Comparison of ENCODE assay signal across 13 cellular contexts in genomic region chr17:79135628-79136405, GRCh38.
DNase-seq lines count a peak whose midpoint lies in the region; ATAC-seq and TF ChIP-seq lines count a peak whose summit lies in the region.
"Had no signal": no experiment of that assay in that cellular context is flagged by ENCODE, and none has a peak within 500 bp of the region (broad histone marks: within the 10 kb centered on the region; RNA-seq: fewer than 3 reads in every experiment).

No MANE protein-coding gene starts in this region.

- CTCF ChIA-PET in Panc1 (lab: Charles Lee), result interaction anchor here (0.5 kb wide), 1 partner anchor 33 kb away, joined by 3 read pairs; no protein-coding TSS in a partner anchor

- H3K9me3 Mint-ChIP-seq in GM23338, result no peaks in the 10 kb centered on the region; the same call in 1 of the 3 replicates
- H3K9me3 Mint-ChIP-seq: CD8-positive, alpha-beta T cell had no signal

- H2AFZ ChIP-seq in GM23338 (no peak overlapping the region), neuronal stem cell (ENCODE audit: low read length) (no peak overlapping the region)
- H2AFZ ChIP-seq: GM23248 had no signal

- peaks cover 22% of the 10 kb centered on the region for H3K27me3 Mint-ChIP-seq in GM23338 (ENCODE audit: insufficient read depth, low read depth, poor library complexity)

- no peak for ATAC-seq in GM23338
- peak; percentile 35 for ATAC-seq in Panc1
- no peak for ATAC-seq in foreskin keratinocyte
- ATAC-seq: CD8-positive, alpha-beta T cell had no signal

- no peaks in the 10 kb centered on the region for H3K79me2 ChIP-seq in GM23338 (replicated peaks; ENCODE audit: insufficient read depth)

- no peaks in the 10 kb centered on the region for H3K79me1 ChIP-seq in neuronal stem cell (ENCODE audit: low read depth, low read length)

- peak overlapping the region; percentile 79 for H2BK5ac ChIP-seq in neuronal stem cell (ENCODE audit: low read length)

- POLR2A ChIA-PET in Panc1 (lab: Charles Lee), result interaction anchor here (0.5 kb wide), 1 partner anchor 390 kb away, joined by 3 read pairs; no protein-coding TSS in a partner anchor

- peak overlapping the region; percentile 79 for H3K18ac ChIP-seq in neuronal stem cell (ENCODE audit: low read length)

- H3K4me2 ChIP-seq in BLaER1 (peak overlapping the region; percentile 97), GM23338 (no peak overlapping the region), neuronal stem cell (ENCODE audit: insufficient read depth, low read length, poor library complexity, severe bottlenecking) (no peak overlapping the region)

- no peak overlapping the region for H2BK12ac ChIP-seq in neuronal stem cell (ENCODE audit: low read length)

- H4K20me1 ChIP-seq in BLaER1, result peaks cover 6% of the 10 kb centered on the region; the same call in 1 of the 2 replicates
- H4K20me1 ChIP-seq in GM23338 (replicated peaks; ENCODE audit: insufficient read depth), result no peaks in the 10 kb centered on the region

- intact Hi-C loops in Panc1 (cut with micrococcal nuclease; ENCODE audit: unreplicated experiment), result no loop called here

- no peak overlapping the region for H4K8ac ChIP-seq in neuronal stem cell (ENCODE audit: low read depth, low read length)

- H3K4me1 Mint-ChIP-seq in GM23338, result peaks cover 14% of the 10 kb centered on the region
- H3K4me1 Mint-ChIP-seq: B cell, CD14-positive monocyte had no signal

- H3K4me3 ChIP-seq in BLaER1 (no peak overlapping the region), GM23338 (no peak overlapping the region), Panc1 (ENCODE audit: low read depth in 2 of 2, low read length in 2 of 2) (no peak overlapping the region), neuronal stem cell (ENCODE audit: low read length in 2 of 2) (no peak overlapping the region), brain microvascular endothelial cell (ENCODE audit: low read depth, low read length) (no peak overlapping the region)
- H3K4me3 ChIP-seq: GM23248 had no signal

- no peaks in the 10 kb centered on the region for H3K9me2 ChIP-seq in GM23338 (ENCODE audit: insufficient read depth)

- H2AK5ac ChIP-seq in neuronal stem cell (ENCODE audit: low read depth, low read length), result peak overlapping the region; percentile 71

- in situ Hi-C loops in Panc1 (cut with HindIII; ENCODE audit: low pct_unique_long_range_greater_than_20kb, low sequenced_read_pairs), result no loop called here
- in situ Hi-C loops in brain microvascular endothelial cell (cut with HindIII; ENCODE audit: low pct_ligation_motif_present, low sequenced_read_pairs), result no loop called here

- peak overlapping the region; percentile 58; the same call in 1 of the 2 replicates for H3K27ac Mint-ChIP-seq in GM23338
- H3K27ac Mint-ChIP-seq: B cell; CD8-positive, alpha-beta T cell had no signal

- no TSS peak for BruUV-seq in Panc1 (replicated peaks; lab: Mats Ljungman, UMichigan)

- H3K27me3 ChIP-seq in BLaER1, result peaks cover 33% of the 10 kb centered on the region
- H3K27me3 ChIP-seq in GM23338 (ENCODE audit: insufficient read depth), result no peaks in the 10 kb centered on the region
- H3K27me3 ChIP-seq in Panc1 (ENCODE audit: control insufficient read depth, insufficient read depth, low read length), result peaks cover 5% of the 10 kb centered on the region
- H3K27me3 ChIP-seq in neuronal stem cell (ENCODE audit: control insufficient read depth in 3 of 3, insufficient read depth in 3 of 3, low read depth in 1 of 3, low read length in 3 of 3), result peaks cover 0 to 66% (median 4%) of the 10 kb centered on the region in 3 experiments
- H3K27me3 ChIP-seq in brain microvascular endothelial cell (replicated peaks), result no peaks in the 10 kb centered on the region
- H3K27me3 ChIP-seq in foreskin keratinocyte, result peaks cover 70% of the 10 kb centered on the region

- no peaks in the 10 kb centered on the region; the same call in 2 of the 3 replicates for H3K36me3 Mint-ChIP-seq in GM23338 (ENCODE audit: low read depth)
- H3K36me3 Mint-ChIP-seq: CD14-positive monocyte; CD8-positive, alpha-beta T cell had no signal

- H2BK15ac ChIP-seq in neuronal stem cell (ENCODE audit: low read length), result peak overlapping the region; percentile 30

- H2BK120ac ChIP-seq in neuronal stem cell (ENCODE audit: low read depth, low read length), result peak overlapping the region; percentile 42

- no peak overlapping the region for H4K91ac ChIP-seq in neuronal stem cell (ENCODE audit: low read depth, low read length, poor library complexity)

- DNase-seq in GM23338 (ENCODE audit: low spot score) (no peak), Panc1 (ENCODE audit: low read depth, low spot score) (no peak), neuronal stem cell (ENCODE audit: low spot score) (no peak), brain microvascular endothelial cell (no peak), foreskin keratinocyte (no peak)
- DNase-seq in NK-92 treated with Interleukin-12 subunit alpha and Interleukin-12 subunit beta, amount 100 ng/mL, for 24 hours (lab: John Stamatoyannopoulos, UW), result no peak
- DNase-seq: Caco-2; CD8-positive, alpha-beta T cell; GM23248; H9 had no signal

- TF ChIP-seq CTCF in GM23338 (conservative IDR thresholded peaks at IDR 0.05; ENCODE audit: low read depth in 2 of 2), result no peak
- TF ChIP-seq CTCF in Panc1 (IDR thresholded peaks at IDR 0.05), result no peak
- no peak for TF ChIP-seq CTCF in brain microvascular endothelial cell (IDR thresholded peaks at IDR 0.05; ENCODE audit: low read depth, low read length, missing control alignments)
- no peak for TF ChIP-seq CTCF in foreskin keratinocyte (conservative IDR thresholded peaks at IDR 0.05)

- no CpG with 5 or more reads among the region's 24 CpGs for WGBS in neuronal stem cell (ENCODE audit: extremely low coverage in 2 of 2, insufficient read length in 2 of 2, insufficient replicate concordance in 1 of 2), 2 donors

- 0 out of 2 replicates have a peak overlapping the region, but pooled peaks have one; percentile 9 for H3K27ac ChIP-seq in BLaER1
- H3K27ac ChIP-seq in GM23338 (ENCODE audit: low read depth), result no peak overlapping the region
- no peak overlapping the region for H3K27ac ChIP-seq in Panc1 (ENCODE audit: low read length)
- no peak overlapping the region for H3K27ac ChIP-seq in neuronal stem cell (replicated peaks; ENCODE audit: low read length)
- H3K27ac ChIP-seq in brain microvascular endothelial cell, result no peak overlapping the region
- H3K27ac ChIP-seq in foreskin keratinocyte, result no peak overlapping the region
- H3K27ac ChIP-seq: GM23248 had no signal

- no peak overlapping the region for H3K4me3 Mint-ChIP-seq in GM23338
- H3K4me3 Mint-ChIP-seq: B cell; CD14-positive monocyte; CD8-positive, alpha-beta T cell; H9 had no signal

- no peak overlapping the region for H3K9ac ChIP-seq in BLaER1
- H3K9ac ChIP-seq in neuronal stem cell (ENCODE audit: low read depth, low read length, poor library complexity), result peak overlapping the region; percentile 30
- H3K9ac ChIP-seq: GM23248 had no signal

- H3K9me3 ChIP-seq in BLaER1, result no peaks in the 10 kb centered on the region
- no peaks in the 10 kb centered on the region for H3K9me3 ChIP-seq in Panc1 (ENCODE audit: control insufficient read depth, insufficient read depth, low read depth, low read length)
- H3K9me3 ChIP-seq in neuronal stem cell (replicated peaks in 1 of 2; ENCODE audit: control insufficient read depth in 2 of 2, insufficient read depth in 1 of 2, low read depth in 1 of 2, low read length in 2 of 2), result peaks cover 0 to 13% of the 10 kb centered on the region in 2 donors
- H3K9me3 ChIP-seq: Caco-2 had no signal

- H3K4me1 ChIP-seq in BLaER1, result peaks cover 86% of the 10 kb centered on the region
- H3K4me1 ChIP-seq in GM23338 (ENCODE audit: insufficient read depth), result no peaks in the 10 kb centered on the region
- H3K4me1 ChIP-seq in Panc1 (ENCODE audit: control insufficient read depth, insufficient read depth, low read length), result no peaks in the 10 kb centered on the region; the same call in 1 of the 2 replicates
- H3K4me1 ChIP-seq in neuronal stem cell (ENCODE audit: control insufficient read depth in 2 of 2, insufficient read depth in 1 of 2, low read depth in 1 of 2, low read length in 2 of 2), result peaks cover 0 to 17% of the 10 kb centered on the region in 2 donors
- H3K4me1 ChIP-seq in foreskin keratinocyte, result no peaks in the 10 kb centered on the region
- H3K4me1 ChIP-seq: Caco-2 had no signal

- H3K23ac ChIP-seq in neuronal stem cell (ENCODE audit: low read depth, low read length, poor library complexity), result peak overlapping the region; percentile 75

- no peak overlapping the region for H3K4ac ChIP-seq in neuronal stem cell (ENCODE audit: low read length)

- H3K36me3 ChIP-seq in BLaER1 (no peaks in the 10 kb centered on the region), GM23338 (ENCODE audit: insufficient read depth) (no peaks in the 10 kb centered on the region), Panc1 (ENCODE audit: control insufficient read depth, insufficient read depth, low read length) (no peaks in the 10 kb centered on the region), neuronal stem cell (replicated peaks in 1 of 2; ENCODE audit: control insufficient read depth in 2 of 2, insufficient read depth in 2 of 2, low read length in 2 of 2) (peaks cover 0 to 8% of the 10 kb centered on the region in 2 donors), brain microvascular endothelial cell (replicated peaks) (no peaks in the 10 kb centered on the region)

- no peaks in the 10 kb centered on the region for H3F3A ChIP-seq in GM23338 (replicated peaks; ENCODE audit: low read depth)

- H3K14ac ChIP-seq in neuronal stem cell (ENCODE audit: low read length), result peak overlapping the region; percentile 17

TF ChIP-seq in GM23338, 12 proteins besides CTCF, POLR2A, EP300 and RAD21:
- no peak for TF ChIP-seq NANOG (IDR thresholded peaks at IDR 0.05; ENCODE audit: borderline replicate concordance)
- no peak for TF ChIP-seq STAT1 (IDR thresholded peaks at IDR 0.05; ENCODE audit: unreplicated experiment)
- TF ChIP-seq EZH2 (IDR thresholded peaks at IDR 0.05; ENCODE audit: low read depth, unreplicated experiment), result no peak
- no peak for TF ChIP-seq JUNB (IDR thresholded peaks at IDR 0.05; ENCODE audit: unreplicated experiment)
- TF ChIP-seq ZNF331 (CRISPR knock-in tag; IDR thresholded peaks at IDR 0.05; ENCODE audit: low read depth), result no peak
